Comparison of ENCODE assay signal across 8 cellular contexts in genomic region chr10:43395571-43396060, GRCh38. TPM values are rescaled to one million over a fixed set of nuclear protein-coding genes. Genes with fewer than 3 reads are reported as not detected.
DNase-seq lines count a peak whose midpoint lies in the region; ATAC-seq and TF ChIP-seq lines count a peak whose summit lies in the region.

No MANE protein-coding gene starts in this region.

- DNase-seq in RPMI8226 (peak; percentile 44), upper lobe of left lung (peak in 1 of 2 donors; percentile 83), DMS114 treated with DMSO at 0.1 percent for 48 hours (lab: John Stamatoyannopoulos, UW; ENCODE audit: unreplicated experiment) (no peak)
- DNase-seq in central memory CD4-positive, alpha-beta T cell = peak; percentile 29

- H3K9me3 ChIP-seq in mesodermal cell (ENCODE audit: control insufficient read depth, low read length) (no peaks in the 10 kb centered on the region), upper lobe of left lung (no peaks in the 10 kb centered on the region)

- H3K27ac ChIP-seq in mesodermal cell (ENCODE audit: low read depth, low read length, severe bottlenecking) (peak overlapping the region; percentile 89), upper lobe of left lung (peak overlapping the region; percentile 96 to 100 (median 100))

- H3K36me3 ChIP-seq in mesodermal cell (ENCODE audit: control insufficient read depth, insufficient read depth, low read length) (peaks cover 53% of the 10 kb centered on the region), upper lobe of left lung (peaks cover 17 to 51% (median 40%) of the 10 kb centered on the region in 4 donors)

- H3K4me1 ChIP-seq in mesodermal cell (ENCODE audit: control insufficient read depth, insufficient read depth, low read length, poor library complexity, severe bottlenecking) (peaks cover 30% of the 10 kb centered on the region), upper lobe of left lung (peaks cover 41 to 88% (median 60%) of the 10 kb centered on the region in 4 donors)

- no peak for TF ChIP-seq CTCF in upper lobe of left lung (IDR thresholded peaks at IDR 0.05)

- no peak for ATAC-seq in upper lobe of left lung (ENCODE audit: low FRiP score in 2 of 2)
- ATAC-seq in GM21360 (IDR thresholded peaks at IDR 0.05; ENCODE audit: unreplicated experiment) = no peak
- no peak for ATAC-seq in HG03442 (IDR thresholded peaks at IDR 0.05; ENCODE audit: unreplicated experiment)

- TF ChIP-seq EP300 in upper lobe of left lung (IDR thresholded peaks at IDR 0.05) = no peak

- no peak for TF ChIP-seq POLR2A in upper lobe of left lung (IDR thresholded peaks at IDR 0.05)

- WGBS in mesodermal cell (ENCODE audit: insufficient coverage in 2 of 2), 2 experiments = 2 to 10% methylated on average over 14 to 15 of the region's 18 CpGs
- WGBS in upper lobe of left lung, 2 donors = 12 to 19% methylated on average over 12 to 17 of the region's 18 CpGs

- peak overlapping the region; percentile 78 for H3K4me3 ChIP-seq in GM08714 (ENCODE audit: low read length)
- peak overlapping the region; percentile 74 for H3K4me3 ChIP-seq in mesodermal cell (ENCODE audit: extremely low read depth, insufficient read depth, low read length, poor library complexity, severe bottlenecking)
- H3K4me3 ChIP-seq in upper lobe of left lung = peak overlapping the region; percentile 66 to 91 (median 86)

- no peaks in the 10 kb centered on the region for H3K27me3 ChIP-seq in upper lobe of left lung

RNA-seq across cellular contexts. Expression of gene HNRNPF, which starts 13.4 kb away (rescaled TPM):
- 193 TPM for polyA plus RNA-seq in mesodermal cell (2013, experiment 1 of 2)
- polyA plus RNA-seq in mesodermal cell (2013, experiment 2 of 2) = 159 TPM
- 100 to 1,000 TPM in 5 of 6 donors, 10 to 100 TPM in 1; 80.7 to 225 (median 177) TPM for total RNA-seq in upper lobe of left lung

RNA-seq across cellular contexts. Expression of gene FXYD4, which starts 24.2 kb away (rescaled TPM):
- polyA plus RNA-seq in mesodermal cell (2013, experiment 1 of 2) = not detected
- polyA plus RNA-seq in mesodermal cell (2013, experiment 2 of 2) = not detected
- 1 to 10 TPM in 3 of 6 donors, not detected in 3; 2.5 to 4.0 (median 2.7) TPM for total RNA-seq in upper lobe of left lung

RNA-seq across cellular contexts. Expression of gene ZNF487, which starts 41.3 kb away (rescaled TPM):
- polyA plus RNA-seq in mesodermal cell (2013, experiment 1 of 2) = 6.4 TPM
- 4.4 TPM for polyA plus RNA-seq in mesodermal cell (2013, experiment 2 of 2)
- 10 to 100 TPM in 3 of 6 donors, 1 to 10 TPM in 3; 4.5 to 25.0 (median 11.0) TPM for total RNA-seq in upper lobe of left lung
